8 cellular contexts compared by ENCODE assay signal in genomic region chr12:14418526-14418925, GRCh38. TPM values are rescaled to one million over a fixed set of nuclear protein-coding genes. Genes with fewer than 3 reads are reported as not detected.
DNase-seq lines count a peak whose midpoint lies in the region; ATAC-seq, FAIRE-seq and TF ChIP-seq lines count a peak whose summit lies in the region.

No MANE protein-coding gene starts in this region.

- H3K27me3 ChIP-seq in PC-3 (ENCODE audit: low read length) (no peaks in the 10 kb centered on the region), neural progenitor cell (no peaks in the 10 kb centered on the region)

- peaks cover 48% of the 10 kb centered on the region for H3K9me3 Mint-ChIP-seq in neural progenitor cell

- no TSS peak for BruUV-seq in PC-3 (replicated peaks; lab: Mats Ljungman, UMichigan)

- H3K9me2 ChIP-seq in PC-3 (replicated peaks; ENCODE audit: low read length) = no peaks in the 10 kb centered on the region

- no peaks in the 10 kb centered on the region; the same call in 1 of the 2 replicates for H4K20me1 ChIP-seq in PC-3 (ENCODE audit: low read length)
- H4K20me1 ChIP-seq in neural progenitor cell (ENCODE audit: low read depth) = no peaks in the 10 kb centered on the region

- H2AFZ ChIP-seq in PC-3 (ENCODE audit: low read length) (no peak overlapping the region; the same call in 1 of the 2 replicates), neural progenitor cell (replicated peaks) (no peak overlapping the region)

- H3K4me3 ChIP-seq in PC-3 (ENCODE audit: low read length) (no peak overlapping the region), neural progenitor cell (peak overlapping the region; percentile 35)

- POLR2A ChIA-PET in PC-3 (lab: Charles Lee; ENCODE audit: unreplicated experiment) = no interaction called here

- DNase-seq in PC-3 (peak; percentile 33), neural progenitor cell (ENCODE audit: low spot score) (no peak), SW 1271 (lab: John Stamatoyannopoulos, UW) (no peak), H54 (ENCODE audit: insufficient read length, low spot score) (no peak), NCI-H1436 treated with DMSO at 0.1 percent for 48 hours (lab: John Stamatoyannopoulos, UW) (no peak), SW480 (ENCODE audit: low spot score) (no peak)

- CTCF ChIA-PET in PC-3 (lab: Charles Lee) = no interaction called here

- ATAC-seq in PC-3 (peak; percentile 18; the same call in 1 of the 2 replicates), esophagus mucosa (peak; percentile 63)

- H3K79me2 ChIP-seq in PC-3 (ENCODE audit: low read length) (peaks cover 90% of the 10 kb centered on the region), neural progenitor cell (ENCODE audit: low read depth) (peaks cover 100% of the 10 kb centered on the region)

- H3K27ac ChIP-seq in PC-3 (ENCODE audit: low read length) (no peak overlapping the region), neural progenitor cell (peak overlapping the region; percentile 84)

- H3K9ac ChIP-seq in PC-3 (ENCODE audit: low read length) = no peak overlapping the region
- no peak overlapping the region for H3K9ac ChIP-seq in neural progenitor cell

- H3K27ac Mint-ChIP-seq in neural progenitor cell = no peak overlapping the region

- H3K4me2 ChIP-seq in PC-3 (ENCODE audit: low read length) (peak overlapping the region; percentile 29; the same call in 1 of the 2 replicates), neural progenitor cell (peak overlapping the region; percentile 78)

- H3K36me3 Mint-ChIP-seq in neural progenitor cell = peaks cover 50% of the 10 kb centered on the region

- TF ChIP-seq POLR2A in H54 (IDR thresholded peaks at IDR 0.05; ENCODE audit: low read depth, low read length) = no peak

- H3F3A ChIP-seq in PC-3 (ENCODE audit: low read length, unreplicated experiment) (no peaks in the 10 kb centered on the region), neural progenitor cell (ENCODE audit: low read depth) (peaks cover 24% of the 10 kb centered on the region)

- peak; percentile 90 for FAIRE-seq in G401.6 (lab: Jason Lieb, UNC)
- no peak for FAIRE-seq in H54 (lab: Jason Lieb, UNC)

- peaks cover 6% of the 10 kb centered on the region for H3K4me1 Mint-ChIP-seq in neural progenitor cell

- TF ChIP-seq CTCF in PC-3 (conservative IDR thresholded peaks at IDR 0.05; ENCODE audit: low read depth, low read length) = peak; percentile 45
- peak; percentile 39 for TF ChIP-seq CTCF in neural progenitor cell (IDR thresholded peaks at IDR 0.05)

- H3K27me3 Mint-ChIP-seq in neural progenitor cell (ENCODE audit: insufficient read depth, low read depth) = no peaks in the 10 kb centered on the region

- peaks cover 11% of the 10 kb centered on the region; the same call in 1 of the 2 replicates for H3K4me1 ChIP-seq in PC-3 (ENCODE audit: insufficient read depth, low read length)
- peaks cover 63% of the 10 kb centered on the region for H3K4me1 ChIP-seq in neural progenitor cell

- no peak overlapping the region for H3K4me3 Mint-ChIP-seq in neural progenitor cell

- peaks cover 10% of the 10 kb centered on the region; the same call in 1 of the 2 replicates for H3K36me3 ChIP-seq in PC-3 (ENCODE audit: low read depth, low read length)
- peaks cover 10% of the 10 kb centered on the region for H3K36me3 ChIP-seq in neural progenitor cell

- intact Hi-C loops in PC-3 (cut with micrococcal nuclease) = loop anchor here (1.0 kb wide), 1 partner anchor 179 kb away; no protein-coding TSS in a partner anchor

- H3K9me3 ChIP-seq in PC-3 (ENCODE audit: low read length) (no peaks in the 10 kb centered on the region), neural progenitor cell (ENCODE audit: low read depth) (peaks cover 5% of the 10 kb centered on the region)

RNA-seq across cellular contexts. Expression of gene ATF7IP, which starts 53.0 kb away (rescaled TPM):
- 12.5 and 16.9 TPM in 2 replicates for total RNA-seq in PC-3 (2014; rRNA removed)
- 55.0 TPM for total RNA-seq in esophagus mucosa
- 130 and 187 TPM in 2 replicates for total RNA-seq in neural progenitor cell (ENCODE audit: low replicate concordance)
